In genomic region chr16:75244225-75244792, GRCh38 we compare ENCODE assay signal across 11 cellular contexts. TPM values are rescaled to one million over a fixed set of nuclear protein-coding genes. Genes with fewer than 3 reads are reported as not detected.
DNase-seq lines count a peak whose midpoint lies in the region; TF ChIP-seq lines count a peak whose summit lies in the region.
"Had no signal": no experiment of that assay in that cellular context is flagged by ENCODE, and none has a peak within 500 bp of the region (broad histone marks: within the 10 kb centered on the region; RNA-seq: fewer than 3 reads in every experiment).

No MANE protein-coding gene starts in this region.

- WGBS in spleen, 5 donors: 14 to 89% (median 67%) methylated on average over 4 to 7 of the region's 7 CpGs

- TF ChIP-seq POLR2A in spleen (IDR thresholded peaks at IDR 0.05): no peak

- H3K9me3 ChIP-seq in left ventricle myocardium inferior (replicated peaks) (no peaks in the 10 kb centered on the region), spleen (no peaks in the 10 kb centered on the region)

- H3K27me3 ChIP-seq in left ventricle myocardium inferior (ENCODE audit: low read depth): no peaks in the 10 kb centered on the region
- H3K27me3 ChIP-seq in spleen (replicated peaks in 1 of 7): peaks cover 0 to 80% (median 0%) of the 10 kb centered on the region in 7 donors

- H3K27ac ChIP-seq in left ventricle myocardium inferior (replicated peaks) (peak overlapping the region; percentile 98), spleen (peak overlapping the region; percentile 67 to 91 (median 84))

- peak overlapping the region; percentile 23 for H3K4me3 ChIP-seq in left ventricle myocardium inferior
- no peak overlapping the region for H3K4me3 ChIP-seq in spleen

- DNase-seq in H4 (ENCODE audit: low spot score) (peak; percentile 78), UCSD-AML1 (lab: John Stamatoyannopoulos, UW; ENCODE audit: unreplicated experiment) (peak; percentile 31), left ventricle myocardium inferior (no peak), spleen (no peak), ecto neural progenitor cell (ENCODE audit: low spot score) (no peak), amniotic stem cell (lab: John Stamatoyannopoulos, UW) (no peak), NCI-H1105 (lab: John Stamatoyannopoulos, UW) (no peak)
- DNase-seq in activated T-cell treated with anti-CD3 and anti-CD28 coated beads, Interleukin-2, amount 50 U/mL, for 48 hours: no peak
- DNase-seq: activated naive CD4-positive, alpha-beta T cell treated with anti-CD3 and anti-CD28 coated beads for 36 hours; NCI-H2029; retina had no signal

- intact Hi-C loops in left ventricle myocardium inferior (cut with micrococcal nuclease) (no loop called here), spleen (cut with DNase I; ENCODE audit: low total_unique reads) (no loop called here)

- H3K4me1 ChIP-seq in left ventricle myocardium inferior (peaks cover 100% of the 10 kb centered on the region), spleen (peaks cover 36 to 97% (median 78%) of the 10 kb centered on the region in 6 donors)

- TF ChIP-seq CTCF in left ventricle myocardium inferior (IDR thresholded peaks at IDR 0.05; ENCODE audit: borderline replicate concordance): no peak
- TF ChIP-seq CTCF in spleen (IDR thresholded peaks at IDR 0.05 in 8 of 11, conservative IDR thresholded peaks at IDR 0.05 in 3 of 11): no peak

- peaks cover 31% of the 10 kb centered on the region for H3K36me3 ChIP-seq in left ventricle myocardium inferior
- H3K36me3 ChIP-seq in spleen: peaks cover 0 to 39% (median 1%) of the 10 kb centered on the region in 6 donors

RNA-seq across cellular contexts. Expression of gene BCAR1, which starts 7.1 kb away (rescaled TPM):
- 12.9 and 19.6 TPM in 2 replicates for total RNA-seq in H4 (2014; rRNA removed; shearing (Covaris generic))
- 82.8 TPM for total RNA-seq in left ventricle myocardium inferior
- total RNA-seq in spleen: 100 to 1,000 TPM in 3 of 7 donors, 10 to 100 TPM in 4; 62.2 to 164 (median 79.8) TPM
- 10 to 100 TPM; 14.6 to 71.2 (median 29.7) TPM for polyA plus RNA-seq in spleen

RNA-seq across cellular contexts. Expression of gene CTRB1, which starts 25.5 kb away (rescaled TPM):
- total RNA-seq in H4 (2014; rRNA removed; shearing (Covaris generic)): not detected in 2 replicates
- total RNA-seq in left ventricle myocardium inferior: not detected
- 10 to 100 TPM in 1 of 7 donors, 1 to 10 TPM in 4, not detected in 2; 2.2 to 25.2 (median 4.4) TPM for total RNA-seq in spleen
- polyA plus RNA-seq in spleen: 1 to 10 TPM in 2 of 3 donors, under 1 TPM in 1; 0.59 to 2.7 (median 1.5) TPM
- total RNA-seq: activated naive CD4-positive, alpha-beta T cell treated with anti-CD3 and anti-CD28 coated beads for 36 hours had no signal

RNA-seq across cellular contexts. Expression of gene CTRB2, which starts 37.3 kb away (rescaled TPM):
- total RNA-seq in H4 (2014; rRNA removed; shearing (Covaris generic)): not detected in 2 replicates
- total RNA-seq in left ventricle myocardium inferior (not detected), spleen (10 to 100 TPM in 1 of 7 donors, 1 to 10 TPM in 5, not detected in 1; 1.3 to 11.8 (median 3.7) TPM)
- polyA plus RNA-seq in spleen: 1 to 10 TPM in 2 of 3 donors, under 1 TPM in 1; 0.58 to 1.3 (median 1.2) TPM
- total RNA-seq: activated naive CD4-positive, alpha-beta T cell treated with anti-CD3 and anti-CD28 coated beads for 36 hours had no signal

Comparison
In these comparisons a context has a peak if more than half of its experiments do, and no peak if none do; other contexts are left out.
1. DNase-seq: peak in H4 (single experiment) and UCSD-AML1 (single experiment); none in left ventricle myocardium inferior (single experiment), spleen (single experiment), activated T-cell treated with anti-CD3 and anti-CD28 coated beads, Interleukin-2, amount 50 U/mL, for 48 hours (0 of 2), ecto neural progenitor cell (single experiment), amniotic stem cell (single experiment) and NCI-H1105 (single experiment).